Comparison of ENCODE assay signal across 6 cellular contexts in genomic region chr19:1206733-1207301, GRCh38. TPM values are rescaled to one million over a fixed set of nuclear protein-coding genes. Genes with fewer than 3 reads are reported as not detected.
A peak's percentile ranks its signal among the peaks of the same experiment; 100 is the strongest.
DNase-seq lines count a peak whose midpoint lies in the region; ATAC-seq, FAIRE-seq and TF ChIP-seq lines count a peak whose summit lies in the region.

No MANE protein-coding gene starts in this region.

- H3K9me3 Mint-ChIP-seq in activated CD8-positive, alpha-beta T cell treated with anti-CD3 and anti-CD28 coated beads, Interleukin-2, amount 10 ng/mL, durations not matched to agents 7 days and 5 days (ENCODE audit: insufficient read depth) = no peaks in the 10 kb centered on the region

- H3K36me3 Mint-ChIP-seq in activated CD8-positive, alpha-beta T cell treated with anti-CD3 and anti-CD28 coated beads, Interleukin-2, amount 10 ng/mL, durations not matched to agents 7 days and 5 days (ENCODE audit: low read depth) = peaks cover 28% of the 10 kb centered on the region

- H3K4me1 ChIP-seq in kidney (ENCODE audit: control insufficient read depth in 1 of 2, insufficient read depth in 1 of 2, low read depth in 1 of 2, low read length in 2 of 2) = peaks cover 4 to 28% of the 10 kb centered on the region in 2 donors
- peaks cover 4% of the 10 kb centered on the region for H3K4me1 ChIP-seq in urinary bladder (ENCODE audit: insufficient read depth)

- TF ChIP-seq POLR2A in GM12892 (IDR thresholded peaks at IDR 0.05; ENCODE audit: low read depth, low read length) = no peak

- intact Hi-C loops in kidney (cut with DNase I) = no loop called here

- peak overlapping the region; percentile 93 for H3K27ac Mint-ChIP-seq in activated CD8-positive, alpha-beta T cell treated with anti-CD3 and anti-CD28 coated beads, Interleukin-2, amount 10 ng/mL, durations not matched to agents 7 days and 5 days

- CTCF ChIA-PET in activated CD8-positive, alpha-beta T cell treated with anti-CD3 and anti-CD28 coated beads, Interleukin-2, amount 10 ng/mL, durations not matched to agents 7 days and 5 days (lab: Charles Lee) = interaction anchor here (0.6 kb wide), 1 partner anchor 32 kb away, joined by 3 read pairs; no protein-coding TSS in a partner anchor

- H3K27ac ChIP-seq in kidney (ENCODE audit: low read depth in 2 of 2, low read length in 2 of 2) = peak overlapping the region; percentile 74 to 86
- H3K27ac ChIP-seq in urinary bladder (ENCODE audit: low read depth) = peak overlapping the region; percentile 53

- H3K4me3 ChIP-seq in kidney (ENCODE audit: low read length in 2 of 2) = peak overlapping the region; percentile 81 to 90
- H3K4me3 ChIP-seq in urinary bladder (ENCODE audit: low read depth, low read length) = peak overlapping the region; percentile 98

- H3K36me3 ChIP-seq in kidney (ENCODE audit: control insufficient read depth in 1 of 2, insufficient read depth in 2 of 2, low read length in 2 of 2) (peaks cover 0 to 3% of the 10 kb centered on the region in 2 donors), urinary bladder (ENCODE audit: insufficient read depth) (no peaks in the 10 kb centered on the region)

- H3K9ac ChIP-seq in kidney (ENCODE audit: low read length in 2 of 2) = peak overlapping the region; percentile 82 to 90

- H3K9me3 ChIP-seq in kidney (ENCODE audit: control insufficient read depth in 1 of 2, low read length in 2 of 2) = no peaks in the 10 kb centered on the region

- DNase-seq in GM12892 (ENCODE audit: insufficient read length) (no peak), kidney (peak; percentile 78), NCI-H2081 (lab: John Stamatoyannopoulos, UW) (no peak), T-helper 9 cell (no peak)
- peak; percentile 53 for DNase-seq in activated CD8-positive, alpha-beta T cell treated with anti-CD3 and anti-CD28 coated beads, Interleukin-2, amount 10 ng/mL, durations not matched to agents 7 days and 5 days

- POLR2A ChIA-PET in activated CD8-positive, alpha-beta T cell treated with anti-CD3 and anti-CD28 coated beads, Interleukin-2, amount 10 ng/mL, durations not matched to agents 7 days and 5 days (lab: Charles Lee) = no interaction called here

- ATAC-seq in activated CD8-positive, alpha-beta T cell treated with anti-CD3 and anti-CD28 coated beads, Interleukin-2, amount 10 ng/mL, durations not matched to agents 7 days and 5 days = peak; percentile 5

- FAIRE-seq in GM12892 (lab: Jason Lieb, UNC) (peak; percentile 72), kidney (lab: Jason Lieb, UNC) (no peak)

- no peak for TF ChIP-seq CTCF in kidney (IDR thresholded peaks at IDR 0.05; ENCODE audit: borderline replicate concordance, extremely low read depth, insufficient read depth)

- H3K4me3 Mint-ChIP-seq in activated CD8-positive, alpha-beta T cell treated with anti-CD3 and anti-CD28 coated beads, Interleukin-2, amount 10 ng/mL, durations not matched to agents 7 days and 5 days = peak overlapping the region; percentile 97

- H3K27me3 Mint-ChIP-seq in activated CD8-positive, alpha-beta T cell treated with anti-CD3 and anti-CD28 coated beads, Interleukin-2, amount 10 ng/mL, durations not matched to agents 7 days and 5 days (ENCODE audit: low read depth) = no peaks in the 10 kb centered on the region

- peaks cover 37% of the 10 kb centered on the region for H3K4me1 Mint-ChIP-seq in activated CD8-positive, alpha-beta T cell treated with anti-CD3 and anti-CD28 coated beads, Interleukin-2, amount 10 ng/mL, durations not matched to agents 7 days and 5 days (ENCODE audit: low read depth)

- 2% methylated on average over 32 of the region's 32 CpGs for WGBS in urinary bladder

RNA-seq across cellular contexts. Expression of gene STK11, which starts 1.2 kb away (rescaled TPM):
- polyA plus RNA-seq in GM12892 (2012; ENCODE audit: missing spikeins) = 13.8 TPM
- 10 to 100 TPM; 68.8 to 70.8 TPM for total RNA-seq in activated CD8-positive, alpha-beta T cell treated with anti-CD3 and anti-CD28 coated beads, Interleukin-2, amount 10 ng/mL, durations not matched to agents 7 days and 5 days
- total RNA-seq in kidney = 57.7 TPM
- 40.7 TPM for polyA plus RNA-seq in kidney (ENCODE audit: insufficient read depth, low read depth, low replicate concordance)
- total RNA-seq in urinary bladder = 31.7 TPM
- polyA plus RNA-seq in urinary bladder = 56.5 TPM

RNA-seq across cellular contexts. Expression of gene CBARP, which starts 31.0 kb away (rescaled TPM):
- not detected for polyA plus RNA-seq in GM12892 (2012; ENCODE audit: missing spikeins)
- total RNA-seq in activated CD8-positive, alpha-beta T cell treated with anti-CD3 and anti-CD28 coated beads, Interleukin-2, amount 10 ng/mL, durations not matched to agents 7 days and 5 days = under 1 TPM in 1 of 2 experiments, not detected in 1; 0.10 TPM
- total RNA-seq in kidney (1.1 TPM), urinary bladder (0.53 TPM)
- polyA plus RNA-seq in kidney (ENCODE audit: insufficient read depth, low read depth, low replicate concordance) (1.0 TPM), urinary bladder (0.43 TPM)

RNA-seq across cellular contexts. Expression of gene SBNO2, which starts 32.7 kb away (rescaled TPM):
- polyA plus RNA-seq in GM12892 (2012; ENCODE audit: missing spikeins) = 6.4 TPM
- 10 to 100 TPM; 58.6 to 70.5 TPM for total RNA-seq in activated CD8-positive, alpha-beta T cell treated with anti-CD3 and anti-CD28 coated beads, Interleukin-2, amount 10 ng/mL, durations not matched to agents 7 days and 5 days
- 156 TPM for total RNA-seq in kidney
- 12.2 TPM for polyA plus RNA-seq in kidney (ENCODE audit: insufficient read depth, low read depth, low replicate concordance)
- total RNA-seq in urinary bladder = 7.6 TPM
- 44.8 TPM for polyA plus RNA-seq in urinary bladder

RNA-seq across cellular contexts. Expression of gene ATP5F1D, which starts 34.7 kb away (rescaled TPM):
- 63.3 TPM for polyA plus RNA-seq in GM12892 (2012; ENCODE audit: missing spikeins)
- 100 to 1,000 TPM; 209 to 222 TPM for total RNA-seq in activated CD8-positive, alpha-beta T cell treated with anti-CD3 and anti-CD28 coated beads, Interleukin-2, amount 10 ng/mL, durations not matched to agents 7 days and 5 days
- total RNA-seq in kidney (183 TPM), urinary bladder (9.5 TPM)
- polyA plus RNA-seq in kidney (ENCODE audit: insufficient read depth, low read depth, low replicate concordance) (641 TPM), urinary bladder (236 TPM)

RNA-seq across cellular contexts. Expression of gene MIDN, which starts 41.6 kb away (rescaled TPM):
- polyA plus RNA-seq in GM12892 (2012; ENCODE audit: missing spikeins) = 8.9 TPM
- 10 to 100 TPM; 88.4 to 94.3 TPM for total RNA-seq in activated CD8-positive, alpha-beta T cell treated with anti-CD3 and anti-CD28 coated beads, Interleukin-2, amount 10 ng/mL, durations not matched to agents 7 days and 5 days
- 205 TPM for total RNA-seq in kidney
- polyA plus RNA-seq in kidney (ENCODE audit: insufficient read depth, low read depth, low replicate concordance) = 21.3 TPM
- 12.2 TPM for total RNA-seq in urinary bladder
- polyA plus RNA-seq in urinary bladder = 64.3 TPM

Comparison
In these comparisons a context has a peak if more than half of its experiments do, and no peak if none do; other contexts are left out.
1. DNase-seq: peak in activated CD8-positive, alpha-beta T cell treated with anti-CD3 and anti-CD28 coated beads, Interleukin-2, amount 10 ng/mL, durations not matched to agents 7 days and 5 days (single experiment) and kidney (single experiment); none in GM12892 (single experiment), NCI-H2081 (0 of 2) and T-helper 9 cell (single experiment).